Comparison of ENCODE assay signal across 27 cellular contexts in the genomic region with DNA sequence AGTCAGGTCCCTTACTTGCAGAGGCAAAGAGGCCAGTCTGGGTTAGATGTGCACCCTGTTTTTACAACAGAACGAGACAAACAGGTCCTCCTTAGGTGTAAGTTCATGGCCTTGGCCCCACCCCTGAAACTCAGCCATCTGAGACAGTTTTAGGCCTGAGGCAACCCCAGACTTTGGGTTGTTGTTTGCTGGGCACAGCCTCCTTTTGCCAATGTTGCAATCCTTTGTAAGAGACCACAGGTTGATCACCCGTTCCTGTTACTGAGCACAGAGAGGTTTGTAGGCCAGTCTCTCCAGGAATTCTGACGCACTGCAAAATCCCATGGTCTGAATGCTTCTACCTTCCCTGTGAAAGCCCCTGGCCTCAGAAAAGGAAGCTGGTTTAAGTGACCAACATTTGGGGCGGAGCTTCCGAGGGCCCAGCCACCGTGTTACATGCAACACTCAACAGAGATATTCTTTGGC. TPM values are rescaled to one million over a fixed set of nuclear protein-coding genes. Genes with fewer than 3 reads are reported as not detected.
DNase-seq lines count a peak whose midpoint lies in the region; ATAC-seq and TF ChIP-seq lines count a peak whose summit lies in the region.
"Had no signal": no experiment of that assay in that cellular context is flagged by ENCODE, and none has a peak within 500 bp of the region (broad histone marks: within the 10 kb centered on the region; RNA-seq: fewer than 3 reads in every experiment).

No MANE protein-coding gene starts in this region.

- H3K36me3 ChIP-seq in GM23338 (ENCODE audit: insufficient read depth) (no peaks in the 10 kb centered on the region), lower lobe of right lung (no peaks in the 10 kb centered on the region)
- H3K36me3 ChIP-seq: gastroesophageal sphincter, upper lobe of left lung had no signal

- H3F3A ChIP-seq in GM23338 (replicated peaks; ENCODE audit: low read depth) = no peaks in the 10 kb centered on the region

- H3K27me3 ChIP-seq in GM23338 (ENCODE audit: insufficient read depth) (no peaks in the 10 kb centered on the region), lower lobe of right lung (ENCODE audit: low read depth) (no peaks in the 10 kb centered on the region)
- H3K27me3 ChIP-seq: upper lobe of left lung had no signal

- DNase-seq in GM23338 (ENCODE audit: low spot score) = peak; percentile 5
- peak; percentile 57 for DNase-seq in NOMO-1 treated with DMSO at 0.1 percent for 48 hours (lab: John Stamatoyannopoulos, UW; ENCODE audit: unreplicated experiment)
- DNase-seq in epithelial cell of esophagus (ENCODE audit: low read depth) = peak; percentile 83
- no peak for DNase-seq in lower lobe of right lung
- DNase-seq in stimulated activated CD4-positive, alpha-beta T cell treated with anti-CD3 and anti-CD28 coated beads, Interleukin-15, amount 100 ng/mL, for 24 hours = no peak
- no peak for DNase-seq in NCI-H1694 treated with DMSO at 0.1 percent for 48 hours (lab: John Stamatoyannopoulos, UW)
- DNase-seq in NCI-H446 (lab: John Stamatoyannopoulos, UW) = no peak
- no peak for DNase-seq in 8988T
- DNase-seq: anterior cingulate cortex; central memory CD4-positive, alpha-beta T cell; dorsolateral prefrontal cortex; EL; mesendoderm; naive B cell; NCI-H1417 treated with DMSO at 0.1 percent for 48 hours; NCI-H524 treated with DMSO at 0.1 percent for 48 hours; retina; stimulated activated CD4-positive, alpha-beta T cell treated with anti-CD3 and anti-CD28 coated beads, Interleukin-12 subunit alpha, Interleukin-12 subunit beta, amount 100 ng/mL, for 4 hours had no signal

- H3K9me2 ChIP-seq in GM23338 (ENCODE audit: insufficient read depth) = peaks cover 17% of the 10 kb centered on the region

- no peaks in the 10 kb centered on the region for H3K27me3 Mint-ChIP-seq in GM23338 (ENCODE audit: insufficient read depth, low read depth, poor library complexity)

- H3K36me3 Mint-ChIP-seq in GM23338 (ENCODE audit: low read depth) = no peaks in the 10 kb centered on the region
- H3K36me3 Mint-ChIP-seq: activated naive CD4-positive, alpha-beta T cell treated with anti-CD3 and anti-CD28 coated beads, Interleukin-2, amount 50 U/mL, for 24 hours; naive B cell had no signal

- no peaks in the 10 kb centered on the region for H3K79me2 ChIP-seq in GM23338 (replicated peaks; ENCODE audit: insufficient read depth)

- H4K20me1 ChIP-seq in GM23338 (replicated peaks; ENCODE audit: insufficient read depth) = no peaks in the 10 kb centered on the region

- no peaks in the 10 kb centered on the region for H3K9me3 Mint-ChIP-seq in GM23338
- H3K9me3 Mint-ChIP-seq: activated naive CD4-positive, alpha-beta T cell treated with anti-CD3 and anti-CD28 coated beads, Interleukin-2, amount 50 U/mL, for 24 hours; naive B cell had no signal

- H3K27ac ChIP-seq in GM23338 (ENCODE audit: low read depth) (no peak overlapping the region), lower lobe of right lung (no peak overlapping the region)
- H3K27ac ChIP-seq: C4-2B, dorsolateral prefrontal cortex, gastroesophageal sphincter had no signal

- TF ChIP-seq CTCF in GM23338 (conservative IDR thresholded peaks at IDR 0.05; ENCODE audit: low read depth in 2 of 2) (no peak), epithelial cell of esophagus (IDR thresholded peaks at IDR 0.05; ENCODE audit: insufficient read depth, low read depth, low read length, missing control alignments) (no peak), lower lobe of right lung (IDR thresholded peaks at IDR 0.05) (no peak)

- H3K4me1 Mint-ChIP-seq in GM23338 = peaks cover 2% of the 10 kb centered on the region; the same call in 1 of the 3 replicates

- H3K9me3 ChIP-seq in lower lobe of right lung = no peaks in the 10 kb centered on the region
- H3K9me3 ChIP-seq: gastroesophageal sphincter, upper lobe of left lung had no signal

- no peak for ATAC-seq in GM23338
- ATAC-seq in lower lobe of right lung = peak; percentile 40 to 45
- ATAC-seq: gastroesophageal sphincter had no signal

- H3K4me3 ChIP-seq in GM23338 (no peak overlapping the region), epithelial cell of esophagus (ENCODE audit: low read length) (no peak overlapping the region), lower lobe of right lung (no peak overlapping the region)
- H3K4me3 ChIP-seq: dorsolateral prefrontal cortex, gastroesophageal sphincter, upper lobe of left lung had no signal

- intact Hi-C loops in lower lobe of right lung (cut with DNase I) = no loop called here

- H3K4me3 Mint-ChIP-seq in GM23338 = no peak overlapping the region
- H3K4me3 Mint-ChIP-seq: activated naive CD4-positive, alpha-beta T cell treated with anti-CD3 and anti-CD28 coated beads, Interleukin-2, amount 50 U/mL, for 24 hours; naive B cell had no signal

- H3K4me1 ChIP-seq in GM23338 (ENCODE audit: insufficient read depth) (peaks cover 9% of the 10 kb centered on the region; the same call in 1 of the 2 replicates), lower lobe of right lung (peaks cover 5% of the 10 kb centered on the region)
- H3K4me1 ChIP-seq: gastroesophageal sphincter had no signal

- H3K27ac Mint-ChIP-seq in GM23338 = no peak overlapping the region
- H3K27ac Mint-ChIP-seq: activated naive CD4-positive, alpha-beta T cell treated with anti-CD3 and anti-CD28 coated beads, Interleukin-2, amount 50 U/mL, for 24 hours; naive B cell had no signal

- H2AFZ ChIP-seq in GM23338 = peak overlapping the region; percentile 39; the same call in 1 of the 2 replicates

- no peak overlapping the region for H3K4me2 ChIP-seq in GM23338

TF ChIP-seq in GM23338, 12 proteins besides CTCF, POLR2A, EP300 and RAD21 (continues in another document):
- no peak for TF ChIP-seq POLR2AphosphoS5 (IDR thresholded peaks at IDR 0.05; ENCODE audit: low read depth)
- no peak for TF ChIP-seq EZH2 (IDR thresholded peaks at IDR 0.05; ENCODE audit: low read depth, unreplicated experiment)

RNA-seq across cellular contexts. Expression of gene IL1RN, which starts 15.5 kb away (rescaled TPM):
- total RNA-seq in GM23338 (2014; rRNA removed; shearing (Covaris generic)) = not detected in 2 replicates
- polyA plus RNA-seq in GM23338 (2016; fragmentation: Nextera tagmentation; extraction: Ambion mirVana) = not detected in 2 replicates
- 20.1 TPM for total RNA-seq in lower lobe of right lung
- total RNA-seq: H1, osteoblast had no signal
- polyA plus RNA-seq: H1 had no signal

RNA-seq across cellular contexts. Expression of gene IL1F10, which starts 44.1 kb away (rescaled TPM):
- not detected in 2 replicates for total RNA-seq in GM23338 (2014; rRNA removed; shearing (Covaris generic))
- not detected in 2 replicates for polyA plus RNA-seq in GM23338 (2016; fragmentation: Nextera tagmentation; extraction: Ambion mirVana)
- total RNA-seq in lower lobe of right lung = not detected
- total RNA-seq: activated CD8-positive, alpha-beta memory T cell treated with anti-CD3 and anti-CD28 coated beads for 36 hours; dorsolateral prefrontal cortex; epithelial cell of proximal tubule; gastroesophageal sphincter; H1; kidney epithelial cell; osteoblast; upper lobe of left lung had no signal
- polyA plus RNA-seq: H1 had no signal

RNA-seq across cellular contexts. Expression of gene IL36RN, which starts 52.9 kb away (rescaled TPM):
- total RNA-seq in GM23338 (2014; rRNA removed; shearing (Covaris generic)) = not detected in 2 replicates
- polyA plus RNA-seq in GM23338 (2016; fragmentation: Nextera tagmentation; extraction: Ambion mirVana) = not detected in 2 replicates
- not detected for total RNA-seq in lower lobe of right lung
- total RNA-seq: activated CD8-positive, alpha-beta memory T cell treated with anti-CD3 and anti-CD28 coated beads for 36 hours; dorsolateral prefrontal cortex; epithelial cell of proximal tubule; H1; osteoblast; upper lobe of left lung had no signal
- polyA plus RNA-seq: H1 had no signal

RNA-seq across cellular contexts. Expression of gene IL36B, which starts 59.2 kb away (rescaled TPM):
- not detected in 2 replicates for total RNA-seq in GM23338 (2014; rRNA removed; shearing (Covaris generic))
- polyA plus RNA-seq in GM23338 (2016; fragmentation: Nextera tagmentation; extraction: Ambion mirVana) = not detected in 2 replicates
- not detected for total RNA-seq in lower lobe of right lung
- total RNA-seq: activated CD8-positive, alpha-beta memory T cell treated with anti-CD3 and anti-CD28 coated beads for 36 hours; dorsolateral prefrontal cortex; epithelial cell of proximal tubule; gastroesophageal sphincter; H1; kidney epithelial cell; osteoblast; upper lobe of left lung had no signal
- polyA plus RNA-seq: H1 had no signal

Comparison
In these comparisons a context has a peak if more than half of its experiments do, and no peak if none do; other contexts are left out.
1. DNase-seq: peak in GM23338 (single experiment), NOMO-1 treated with DMSO at 0.1 percent for 48 hours (single experiment) and epithelial cell of esophagus (single experiment); none in lower lobe of right lung (single experiment), stimulated activated CD4-positive, alpha-beta T cell treated with anti-CD3 and anti-CD28 coated beads, Interleukin-15, amount 100 ng/mL, for 24 hours (single experiment), NCI-H1694 treated with DMSO at 0.1 percent for 48 hours (single experiment), NCI-H446 (0 of 2) and 8988T (single experiment).
2. RNA of gene IL1RN, which starts 15.5 kb away (total RNA-seq): 20.1 TPM in lower lobe of right lung (single experiment); not detected in GM23338; every median in the first group is over 10 times any median in the second.